1 cellular context compared by ENCODE assay signal in the genomic region with DNA sequence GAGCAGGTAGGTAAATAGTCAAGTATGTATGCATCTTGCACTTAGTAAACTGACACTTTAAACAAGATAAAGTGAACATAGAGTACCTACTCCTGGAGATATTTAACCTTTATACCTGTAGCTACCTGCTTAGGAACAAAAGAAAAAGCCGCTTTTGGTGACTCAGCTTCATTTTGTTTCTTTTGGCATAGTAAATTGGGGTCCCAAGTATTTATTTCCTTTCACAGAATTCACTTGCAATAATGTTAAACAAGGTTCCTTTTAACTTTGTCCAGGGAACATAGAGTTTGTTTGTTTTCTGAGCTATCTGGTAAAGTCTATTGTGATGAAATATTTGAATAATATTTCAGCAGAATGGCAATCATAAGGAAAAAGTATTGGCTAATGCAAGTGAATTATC.
A peak's percentile ranks its signal among the peaks of the same experiment; 100 is the strongest.
TF ChIP-seq lines count a peak whose summit lies in the region.

No MANE protein-coding gene starts in this region.

TF ChIP-seq in A549, 52 proteins besides CTCF, POLR2A, EP300 and RAD21 (continued from another document):
- TF ChIP-seq, protein P1, sequence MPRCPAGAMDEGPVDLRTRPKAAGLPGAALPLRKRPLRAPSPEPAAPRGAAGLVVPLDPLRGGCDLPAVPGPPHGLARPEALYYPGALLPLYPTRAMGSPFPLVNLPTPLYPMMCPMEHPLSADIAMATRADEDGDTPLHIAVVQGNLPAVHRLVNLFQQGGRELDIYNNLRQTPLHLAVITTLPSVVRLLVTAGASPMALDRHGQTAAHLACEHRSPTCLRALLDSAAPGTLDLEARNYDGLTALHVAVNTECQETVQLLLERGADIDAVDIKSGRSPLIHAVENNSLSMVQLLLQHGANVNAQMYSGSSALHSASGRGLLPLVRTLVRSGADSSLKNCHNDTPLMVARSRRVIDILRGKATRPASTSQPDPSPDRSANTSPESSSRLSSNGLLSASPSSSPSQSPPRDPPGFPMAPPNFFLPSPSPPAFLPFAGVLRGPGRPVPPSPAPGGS (IDR thresholded peaks at IDR 0.05): 0 out of 3 replicates have a peak, but pooled peaks have one; percentile 51
- no peak for TF ChIP-seq FOSL2 (IDR thresholded peaks at IDR 0.05)
- peak; percentile 44; the same call in 1 of the 2 replicates for TF ChIP-seq FOSL2 (CRISPR knock-in tag; IDR thresholded peaks at IDR 0.05)
